ENCODE assay signal across 18 cellular contexts in genomic region chr20:19779634-19780033, GRCh38.
DNase-seq lines count a peak whose midpoint lies in the region; ATAC-seq lines count a peak whose summit lies in the region.
"Had no signal": no experiment of that assay in that cellular context is flagged by ENCODE, and none has a peak within 500 bp of the region (broad histone marks: within the 10 kb centered on the region; RNA-seq: fewer than 3 reads in every experiment).

No MANE protein-coding gene starts in this region.

- peak; percentile 11 for DNase-seq in ELR (ENCODE audit: low read depth)
- DNase-seq in SK-N-MC (ENCODE audit: low read depth, low spot score) = no peak
- DNase-seq in NCI-H146 treated with DMSO at 0.1 percent for 48 hours (lab: John Stamatoyannopoulos, UW; ENCODE audit: unreplicated experiment) = no peak
- DNase-seq in HUDEP-2 (lab: John Stamatoyannopoulos, UW; ENCODE audit: unreplicated experiment in 76 of 76) = no peak
- no peak for DNase-seq in midbrain (lab: John Stamatoyannopoulos, UW)
- DNase-seq: activated CD4-positive, alpha-beta T cell treated with anti-CD3 and anti-CD28 coated beads for 1 hour; HFFc6; islet precursor cell; mucosa of descending colon; NCI-H1436; stimulated activated CD4-positive, alpha-beta T cell treated with anti-CD3 and anti-CD28 coated beads, Interleukin-15, amount 100 ng/mL, for 24 hours; T-cell; thyroid gland had no signal

- H3K27ac ChIP-seq in SK-N-MC = peak overlapping the region; percentile 76
- H3K27ac ChIP-seq: parathyroid adenoma, thyroid gland had no signal

- H3K4me3 ChIP-seq in SK-N-MC = peak overlapping the region; percentile 19
- H3K4me3 ChIP-seq: K562, mucosa of descending colon, thyroid gland had no signal

- H3K36me3 ChIP-seq in SK-N-MC (ENCODE audit: insufficient read depth, low read length) = no peaks in the 10 kb centered on the region
- H3K36me3 ChIP-seq: thyroid gland had no signal

- ATAC-seq in GM18870 (IDR thresholded peaks at IDR 0.05; ENCODE audit: unreplicated experiment) (peak; percentile 80), HG02885 (IDR thresholded peaks at IDR 0.05; ENCODE audit: poor library complexity, unreplicated experiment) (peak; percentile 71), GM21576 (IDR thresholded peaks at IDR 0.05; ENCODE audit: unreplicated experiment) (no peak)
- ATAC-seq: K562, mucosa of descending colon, T-cell had no signal

- H3K9ac ChIP-seq in SK-N-MC (ENCODE audit: insufficient read length) = peak overlapping the region; percentile 5
- H3K9ac ChIP-seq: parathyroid adenoma had no signal

- H3K9me3 ChIP-seq in SK-N-MC (ENCODE audit: low read depth, low read length) = no peaks in the 10 kb centered on the region
- H3K9me3 ChIP-seq: mucosa of descending colon, thyroid gland had no signal
